10 cellular contexts compared by ENCODE assay signal in the genomic region with DNA sequence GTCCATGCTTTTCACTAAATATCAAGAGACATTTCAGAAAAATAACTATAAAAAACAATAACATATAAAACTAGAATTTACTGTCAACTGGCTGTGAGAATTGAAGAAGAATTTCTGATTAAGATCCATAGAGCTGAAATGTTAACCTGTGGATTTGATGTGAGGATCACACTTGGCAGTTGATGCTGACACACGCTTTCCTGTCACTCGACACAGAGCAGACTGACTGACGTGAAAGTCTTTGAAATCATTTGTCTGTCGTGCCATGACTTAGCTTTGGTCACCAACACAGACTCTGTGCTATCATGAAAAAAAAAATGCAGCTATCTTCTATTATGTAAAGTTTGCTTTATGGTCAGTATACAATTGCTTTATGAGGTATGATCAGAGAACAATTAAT.
"Had no signal": no experiment of that assay in that cellular context is flagged by ENCODE, and none has a peak within 500 bp of the region (broad histone marks: within the 10 kb centered on the region; RNA-seq: fewer than 3 reads in every experiment).

No MANE protein-coding gene starts in this region.

- H3K27ac Mint-ChIP-seq: GM23338, H9 had no signal

- H3K4me2 ChIP-seq: GM23338 had no signal

- H3K4me3 Mint-ChIP-seq: GM23338, H9 had no signal

- H2AFZ ChIP-seq: GM23248, GM23338 had no signal

- H3K27ac ChIP-seq: GM23248 had no signal

- DNase-seq: GM23248, GOT3, H7, H9, HCEC 1CT had no signal

- FAIRE-seq: H1, H54 had no signal

- H3K4me3 ChIP-seq: GM23248, GM23338, HAP-1 had no signal

- H3K9ac ChIP-seq: GM23248 had no signal

- H3K9me3 ChIP-seq: HAP-1 had no signal

- H3K4me1 Mint-ChIP-seq: GM23338, H9 had no signal

- ATAC-seq: GM23338, HCT116 had no signal

- H3K9me3 Mint-ChIP-seq: GM23338, H9 had no signal

- H3K36me3 ChIP-seq: HAP-1 had no signal
